11 cellular contexts compared by ENCODE assay signal in genomic region chr11:68780829-68781228, GRCh38. TPM values are rescaled to one million over a fixed set of nuclear protein-coding genes. Genes with fewer than 3 reads are reported as not detected.
DNase-seq lines count a peak whose midpoint lies in the region; TF ChIP-seq lines count a peak whose summit lies in the region.
"Had no signal": no experiment of that assay in that cellular context is flagged by ENCODE, and none has a peak within 500 bp of the region (broad histone marks: within the 10 kb centered on the region; RNA-seq: fewer than 3 reads in every experiment).

No MANE protein-coding gene starts in this region.

- H3K36me3 ChIP-seq in Peyer's patch, result peaks cover 0 to 97% (median 0%) of the 10 kb centered on the region in 3 donors
- H3K36me3 ChIP-seq in neuronal stem cell (replicated peaks in 1 of 2; ENCODE audit: control insufficient read depth in 2 of 2, insufficient read depth in 2 of 2, low read length in 2 of 2), result no peaks in the 10 kb centered on the region
- peaks cover 70 to 100% (median 98%) of the 10 kb centered on the region in 4 donors for H3K36me3 ChIP-seq in esophagus muscularis mucosa
- H3K36me3 ChIP-seq in vagina, result peaks cover 7 to 77% of the 10 kb centered on the region in 2 donors

- H3K14ac ChIP-seq in neuronal stem cell (ENCODE audit: low read length), result no peak overlapping the region

- no peak overlapping the region for H3K4me3 ChIP-seq in Peyer's patch
- H3K4me3 ChIP-seq in fibroblast of villous mesenchyme (ENCODE audit: low read depth, low read length), result no peak overlapping the region
- no peak overlapping the region for H3K4me3 ChIP-seq in neuronal stem cell (ENCODE audit: low read length in 2 of 2)
- no peak overlapping the region for H3K4me3 ChIP-seq in esophagus muscularis mucosa
- H3K4me3 ChIP-seq in vagina, result no peak overlapping the region
- H3K4me3 ChIP-seq: skin epidermis had no signal

- no peak for DNase-seq in T-helper 2 cell treated with Interferon-gamma antibody and Interleukin-4, amounts not matched to agents 5 μg/mL and 100 μg/mL, for 36 hours (ENCODE audit: low spot score)
- DNase-seq in T-helper 2 cell (no peak), Peyer's patch (peak in 2 of 3 donors; percentile 75 to 84), fibroblast of villous mesenchyme (ENCODE audit: low read depth) (peak; percentile 12), neuronal stem cell (ENCODE audit: low spot score) (no peak), esophagus muscularis mucosa (ENCODE audit: extremely low spot score) (no peak), vagina (ENCODE audit: extremely low spot score in 2 of 2) (no peak)
- no peak for DNase-seq in activated effector memory CD4-positive, alpha-beta T cell treated with anti-CD3 and anti-CD28 coated beads, Interleukin-2, amount 50 U/mL, for 16 hours
- DNase-seq: activated T-cell treated with anti-CD3 and anti-CD28 coated beads for 4 hours; central memory CD4-positive, alpha-beta T cell had no signal

- H3K9ac ChIP-seq in neuronal stem cell (ENCODE audit: low read depth, low read length, poor library complexity), result no peak overlapping the region

- no peaks in the 10 kb centered on the region for H3K9me3 ChIP-seq in Peyer's patch
- no peaks in the 10 kb centered on the region for H3K9me3 ChIP-seq in neuronal stem cell (replicated peaks in 1 of 2; ENCODE audit: control insufficient read depth in 2 of 2, insufficient read depth in 1 of 2, low read depth in 1 of 2, low read length in 2 of 2)
- H3K9me3 ChIP-seq in esophagus muscularis mucosa, result no peaks in the 10 kb centered on the region
- H3K9me3 ChIP-seq in vagina, result no peaks in the 10 kb centered on the region

- H3K4me1 Mint-ChIP-seq in T-helper 2 cell treated with Interferon-gamma antibody and Interleukin-4, amounts not matched to agents 5 μg/mL and 100 μg/mL, for 36 hours (ENCODE audit: low read depth), result no peaks in the 10 kb centered on the region

- H3K27me3 ChIP-seq in Peyer's patch (no peaks in the 10 kb centered on the region), neuronal stem cell (ENCODE audit: control insufficient read depth in 3 of 3, insufficient read depth in 3 of 3, low read depth in 1 of 3, low read length in 3 of 3) (no peaks in the 10 kb centered on the region), esophagus muscularis mucosa (no peaks in the 10 kb centered on the region), vagina (no peaks in the 10 kb centered on the region)

- H2BK15ac ChIP-seq in neuronal stem cell (ENCODE audit: low read length), result no peak overlapping the region

- intact Hi-C loops in esophagus muscularis mucosa (cut with DNase I), result no loop called here
- intact Hi-C loops in vagina (cut with DNase I), result no loop called here

- H2AK5ac ChIP-seq in neuronal stem cell (ENCODE audit: low read depth, low read length), result no peak overlapping the region

- H3K18ac ChIP-seq in neuronal stem cell (ENCODE audit: low read length), result no peak overlapping the region

- no peak overlapping the region for H3K4me3 Mint-ChIP-seq in T-helper 2 cell treated with Interferon-gamma antibody and Interleukin-4, amounts not matched to agents 5 μg/mL and 100 μg/mL, for 36 hours

- H2BK12ac ChIP-seq in neuronal stem cell (ENCODE audit: low read length), result no peak overlapping the region

- no peak overlapping the region for H3K27ac ChIP-seq in Peyer's patch
- no peak overlapping the region for H3K27ac ChIP-seq in neuronal stem cell (replicated peaks; ENCODE audit: low read length)
- H3K27ac ChIP-seq in esophagus muscularis mucosa (replicated peaks in 1 of 4), result no peak overlapping the region
- no peak overlapping the region for H3K27ac ChIP-seq in vagina
- H3K27ac ChIP-seq: skin epidermis had no signal

- no peak overlapping the region for H3K23ac ChIP-seq in neuronal stem cell (ENCODE audit: low read depth, low read length, poor library complexity)

- H3K4ac ChIP-seq in neuronal stem cell (ENCODE audit: low read length), result no peak overlapping the region

- no peak overlapping the region for H4K91ac ChIP-seq in neuronal stem cell (ENCODE audit: low read depth, low read length, poor library complexity)

- no peak overlapping the region for H3K4me2 ChIP-seq in neuronal stem cell (ENCODE audit: insufficient read depth, low read length, poor library complexity, severe bottlenecking)

- TF ChIP-seq EP300 in esophagus muscularis mucosa (IDR thresholded peaks at IDR 0.05), result no peak

- H3K79me1 ChIP-seq in neuronal stem cell (ENCODE audit: low read depth, low read length), result no peaks in the 10 kb centered on the region

- H3K4me1 ChIP-seq in Peyer's patch (no peaks in the 10 kb centered on the region), neuronal stem cell (ENCODE audit: control insufficient read depth in 2 of 2, insufficient read depth in 1 of 2, low read depth in 1 of 2, low read length in 2 of 2) (peaks cover 0 to 2% of the 10 kb centered on the region in 2 donors), esophagus muscularis mucosa (peaks cover 5 to 13% (median 10%) of the 10 kb centered on the region in 4 donors), vagina (no peaks in the 10 kb centered on the region)

- H4K8ac ChIP-seq in neuronal stem cell (ENCODE audit: low read depth, low read length), result no peak overlapping the region

- TF ChIP-seq POLR2A in Peyer's patch (IDR thresholded peaks at IDR 0.05), result no peak
- TF ChIP-seq POLR2A in esophagus muscularis mucosa (IDR thresholded peaks at IDR 0.05; ENCODE audit: low read depth), result no peak
- TF ChIP-seq POLR2A in vagina (IDR thresholded peaks at IDR 0.05), result no peak

- TF ChIP-seq CTCF in Peyer's patch (IDR thresholded peaks at IDR 0.05) (no peak), fibroblast of villous mesenchyme (IDR thresholded peaks at IDR 0.05; ENCODE audit: insufficient read depth, low read depth, low read length) (no peak), esophagus muscularis mucosa (IDR thresholded peaks at IDR 0.05) (no peak), vagina (IDR thresholded peaks at IDR 0.05) (no peak)

- H3K36me3 Mint-ChIP-seq in T-helper 2 cell treated with Interferon-gamma antibody and Interleukin-4, amounts not matched to agents 5 μg/mL and 100 μg/mL, for 36 hours (ENCODE audit: low read depth), result peaks cover 40% of the 10 kb centered on the region

- H2AFZ ChIP-seq in neuronal stem cell (ENCODE audit: low read length), result peak overlapping the region; percentile 58

- no peak overlapping the region for H2BK5ac ChIP-seq in neuronal stem cell (ENCODE audit: low read length)

- no peaks in the 10 kb centered on the region for H3K9me3 Mint-ChIP-seq in T-helper 2 cell treated with Interferon-gamma antibody and Interleukin-4, amounts not matched to agents 5 μg/mL and 100 μg/mL, for 36 hours

- no CpG with 5 or more reads among the region's 4 CpGs for WGBS in neuronal stem cell (ENCODE audit: extremely low coverage in 2 of 2, insufficient read length in 2 of 2, insufficient replicate concordance in 1 of 2), 2 donors
- 62% methylated on average over 3 of the region's 4 CpGs for WGBS in esophagus muscularis mucosa

- H3K27ac Mint-ChIP-seq in T-helper 2 cell treated with Interferon-gamma antibody and Interleukin-4, amounts not matched to agents 5 μg/mL and 100 μg/mL, for 36 hours, result peak overlapping the region; percentile 13

- H3K27me3 Mint-ChIP-seq in T-helper 2 cell treated with Interferon-gamma antibody and Interleukin-4, amounts not matched to agents 5 μg/mL and 100 μg/mL, for 36 hours (ENCODE audit: low read depth), result no peaks in the 10 kb centered on the region

- H2BK120ac ChIP-seq in neuronal stem cell (ENCODE audit: low read depth, low read length), result no peak overlapping the region

RNA-seq across cellular contexts. Expression of gene TESMIN, which starts 29.5 kb away (rescaled TPM):
- total RNA-seq in Peyer's patch, result 10 to 100 TPM in 2 of 4 donors, 1 to 10 TPM in 2; 2.6 to 16.7 (median 8.2) TPM
- total RNA-seq in fibroblast of villous mesenchyme, result 0.32 and 2.6 TPM in 2 replicates
- 6.3 TPM for polyA plus RNA-seq in neuronal stem cell (2013, experiment 1 of 2)
- 5.6 TPM for polyA plus RNA-seq in neuronal stem cell (2013, experiment 2 of 2)
- 1 to 10 TPM in 2 of 4 donors, under 1 TPM in 2; 0.78 to 2.5 (median 1.4) TPM for total RNA-seq in esophagus muscularis mucosa
- total RNA-seq in vagina, result 8.3 TPM

Comparison
In these comparisons a context has a peak if more than half of its experiments do, and no peak if none do; other contexts are left out.
1. DNase-seq: peak in Peyer's patch (2 of 3) and fibroblast of villous mesenchyme (single experiment); none in T-helper 2 cell treated with Interferon-gamma antibody and Interleukin-4, amounts not matched to agents 5 μg/mL and 100 μg/mL, for 36 hours (single experiment), T-helper 2 cell (0 of 5), neuronal stem cell (single experiment), activated effector memory CD4-positive, alpha-beta T cell treated with anti-CD3 and anti-CD28 coated beads, Interleukin-2, amount 50 U/mL, for 16 hours (single experiment), esophagus muscularis mucosa (single experiment) and vagina (0 of 2).